Comparison of ENCODE assay signal across 19 cellular contexts in the genomic region with DNA sequence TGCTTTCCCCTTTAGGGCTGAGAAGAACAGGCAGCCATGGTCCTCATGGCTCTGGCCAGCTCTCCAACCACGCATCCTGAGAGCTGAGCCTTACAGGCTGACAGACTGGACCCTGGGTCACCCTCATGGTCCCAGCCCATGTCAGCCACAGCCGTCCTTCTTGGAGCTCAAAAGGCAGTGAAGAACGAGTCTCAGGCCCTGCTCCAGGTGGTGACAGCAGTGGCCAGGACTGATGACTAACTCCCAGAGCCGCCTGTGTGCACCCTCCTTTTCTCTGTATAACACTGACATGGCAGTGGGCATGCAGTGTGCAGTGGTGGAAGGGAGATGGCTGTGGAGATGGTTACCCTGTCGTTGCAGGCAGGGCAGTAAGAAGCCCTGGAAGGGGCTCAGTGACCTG. TPM values are rescaled to one million over a fixed set of nuclear protein-coding genes. Genes with fewer than 3 reads are reported as not detected.
A peak's percentile ranks its signal among the peaks of the same experiment; 100 is the strongest.
DNase-seq lines count a peak whose midpoint lies in the region; ATAC-seq, FAIRE-seq and TF ChIP-seq lines count a peak whose summit lies in the region.
"Had no signal": no experiment of that assay in that cellular context is flagged by ENCODE, and none has a peak within 500 bp of the region (broad histone marks: within the 10 kb centered on the region; RNA-seq: fewer than 3 reads in every experiment).

No MANE protein-coding gene starts in this region.

- no peak for TF ChIP-seq EP300 in SK-N-SH (IDR thresholded peaks at IDR 0.05; ENCODE audit: borderline replicate concordance in 1 of 2, low read depth in 1 of 2, low read length in 1 of 2)
- no peak for TF ChIP-seq EP300 in HepG2 (IDR thresholded peaks at IDR 0.05; ENCODE audit: low read depth in 2 of 2, low read length in 2 of 2)
- no peak for TF ChIP-seq EP300 in HepG2 (CRISPR knock-in tag; IDR thresholded peaks at IDR 0.05; ENCODE audit: borderline replicate concordance)
- no peak for TF ChIP-seq EP300 in sigmoid colon (IDR thresholded peaks at IDR 0.05)

- peaks cover 78% of the 10 kb centered on the region for H3K27me3 Mint-ChIP-seq in Calu3 (ENCODE audit: unreplicated experiment)

- WGBS in SK-N-SH (ENCODE audit: low lambda C conversion rate) = 38% methylated on average over 4 of the region's 5 CpGs
- WGBS in HepG2 (ENCODE audit: low lambda C conversion rate) = 60% methylated on average over 1 of the region's 5 CpGs
- WGBS in right lobe of liver (ENCODE audit: insufficient coverage, low coverage, low lambda C conversion rate, missing lambda C conversion rate) = 17% methylated on average over 1 of the region's 5 CpGs
- WGBS in sigmoid colon, 2 donors = 46 to 83% methylated on average over 5 of the region's 5 CpGs

- H4K20me1 ChIP-seq in SK-N-SH (ENCODE audit: insufficient read depth) (no peaks in the 10 kb centered on the region), HepG2 (ENCODE audit: insufficient read depth, low read length) (no peaks in the 10 kb centered on the region)

- H3K4me3 ChIP-seq in SK-N-SH (ENCODE audit: low read depth in 2 of 2, low read length in 1 of 2) (no peak overlapping the region), HepG2 (replicated peaks in 1 of 3; ENCODE audit: insufficient read depth in 1 of 3, low read depth in 2 of 3, low read length in 3 of 3) (no peak overlapping the region; a peak in 1 of 6 replicates), right lobe of liver (no peak overlapping the region), HEK293 (ENCODE audit: low read depth, low read length) (no peak overlapping the region), sigmoid colon (no peak overlapping the region)
- H3K4me3 ChIP-seq: A549, GM23338 had no signal

- H2AFZ ChIP-seq in SK-N-SH (ENCODE audit: low read depth) = no peak overlapping the region
- H2AFZ ChIP-seq in HepG2 (ENCODE audit: low read length) = no peak overlapping the region
- H2AFZ ChIP-seq: GM23338 had no signal

- H3K9ac ChIP-seq in SK-N-SH (no peak overlapping the region), HepG2 (ENCODE audit: insufficient read depth, low read depth, low read length) (no peak overlapping the region)

- H3K9me3 ChIP-seq in SK-N-SH (no peaks in the 10 kb centered on the region), HepG2 (ENCODE audit: low read length) (no peaks in the 10 kb centered on the region), right lobe of liver (no peaks in the 10 kb centered on the region), HEK293 (ENCODE audit: control insufficient read depth, insufficient read depth, low read depth, low read length) (no peaks in the 10 kb centered on the region), sigmoid colon (no peaks in the 10 kb centered on the region)
- H3K9me3 ChIP-seq: A549 had no signal

- H3K36me3 ChIP-seq in SK-N-SH (replicated peaks in 1 of 2; ENCODE audit: control insufficient read depth in 1 of 2, insufficient read depth in 2 of 2, low read length in 1 of 2) (no peaks in the 10 kb centered on the region), HepG2 (replicated peaks in 1 of 2; ENCODE audit: control insufficient read depth in 1 of 2, insufficient read depth in 2 of 2, low read length in 2 of 2) (no peaks in the 10 kb centered on the region), right lobe of liver (no peaks in the 10 kb centered on the region), HEK293 (ENCODE audit: control insufficient read depth in 2 of 2, insufficient read depth in 1 of 2, low read length in 2 of 2) (no peaks in the 10 kb centered on the region), sigmoid colon (no peaks in the 10 kb centered on the region)

- no peaks in the 10 kb centered on the region for H3K4me1 Mint-ChIP-seq in Calu3 (ENCODE audit: low read depth, unreplicated experiment)

- no peak for FAIRE-seq in HepG2 (lab: Jason Lieb, UNC)
- FAIRE-seq: H54, HTR-8/SVneo had no signal

- H3K27me3 ChIP-seq in SK-N-SH (ENCODE audit: insufficient read depth) (peaks cover 50% of the 10 kb centered on the region), HepG2 (ENCODE audit: control insufficient read depth in 1 of 2, insufficient read depth in 2 of 2, low read length in 2 of 2) (no peaks in the 10 kb centered on the region), right lobe of liver (no peaks in the 10 kb centered on the region), sigmoid colon (peaks cover 5 to 9% (median 6%) of the 10 kb centered on the region in 3 donors)

- H3K27ac ChIP-seq in SK-N-SH (ENCODE audit: low read depth in 2 of 2, low read length in 1 of 2) (no peak overlapping the region), HepG2 (ENCODE audit: extremely low read length, insufficient read depth, low read length) (no peak overlapping the region), right lobe of liver (no peak overlapping the region), HEK293 (ENCODE audit: extremely low read depth, low read depth, low read length) (no peak overlapping the region), sigmoid colon (no peak overlapping the region)
- H3K27ac ChIP-seq: 22Rv1, A549 had no signal

- no peak overlapping the region for H3K4me3 Mint-ChIP-seq in Calu3 (ENCODE audit: low read depth, unreplicated experiment)
- H3K4me3 Mint-ChIP-seq: CD8-positive, alpha-beta T cell; GM23338; HFFc6 had no signal

- CTCF ChIA-PET in SK-N-SH (lab: Yijun Ruan, JAX) = interaction anchor here (0.7 to 1.8 kb wide), 8 partner anchors 8 to 82 kb away, joined by 3 to 10 read pairs (median 5); no protein-coding TSS in a partner anchor
- CTCF ChIA-PET in HepG2 (lab: Yijun Ruan, JAX; ENCODE audit: low intra/inter-chr PET ratio, low total read pairs) = interaction anchor here (1.1 to 3.1 kb wide), 3 partner anchors 12 to 27 kb away, joined by 4 to 21 read pairs (median 5); no protein-coding TSS in a partner anchor
- CTCF ChIA-PET in HEK293 (lab: Yijun Ruan, JAX) = interaction anchor here (1.0 to 3.0 kb wide), 15 partner anchors 8 to 81 kb away, joined by 3 to 21 read pairs (median 6); partner anchors contain the start of gene CCNQ
- CTCF ChIA-PET in Calu3 (lab: Charles Lee) = interaction anchor here (0.8 to 2.1 kb wide), 5 partner anchors 8 to 97 kb away, joined by 3 to 6 read pairs (median 5); partner anchors contain the start of gene CCNQ

- H3K79me2 ChIP-seq in SK-N-SH (ENCODE audit: insufficient read depth) = no peaks in the 10 kb centered on the region
- H3K79me2 ChIP-seq in HepG2 (ENCODE audit: insufficient read depth, low read length) = no peaks in the 10 kb centered on the region

- ATAC-seq in SK-N-SH treated with all-trans-retinoic acid at 6 μM for 48 hours (no peak), HepG2 (peak; percentile 2; the same call in 1 of the 3 replicates), right lobe of liver (no peak)

- DNase-seq in SK-N-SH (peak; percentile 12), HepG2 (ENCODE audit: low spot score) (no peak), right lobe of liver (no peak), sigmoid colon (peak; percentile 40), HuH-7.5 (ENCODE audit: low spot score) (no peak), Calu3 (no peak)
- DNase-seq: CD8-positive, alpha-beta T cell; DMS79; GDM1; HCEC 1CT had no signal

- TF ChIP-seq CTCF in SK-N-SH (IDR thresholded peaks at IDR 0.05) = no peak
- TF ChIP-seq CTCF in HepG2 (CRISPR knock-in tag; IDR thresholded peaks at IDR 0.05) = no peak
- no peak for TF ChIP-seq CTCF in right lobe of liver (IDR thresholded peaks at IDR 0.05)
- no peak for TF ChIP-seq CTCF in HEK293 (tag by site-specific recombination; IDR thresholded peaks at IDR 0.05)
- TF ChIP-seq CTCF in sigmoid colon (IDR thresholded peaks at IDR 0.05) = no peak
- no peak for TF ChIP-seq CTCF in Calu3 (IDR thresholded peaks at IDR 0.05; ENCODE audit: unreplicated experiment)

- no TSS peak for BruUV-seq in HepG2 (replicated peaks; lab: Mats Ljungman, UMichigan)
- BruUV-seq in Calu3 (replicated peaks; lab: Mats Ljungman, UMichigan) = no TSS peak

- H3K36me3 Mint-ChIP-seq in Calu3 (ENCODE audit: insufficient read depth, unreplicated experiment) = no peaks in the 10 kb centered on the region
- H3K36me3 Mint-ChIP-seq: CD8-positive, alpha-beta T cell had no signal

- no peak overlapping the region for H3K27ac Mint-ChIP-seq in Calu3 (ENCODE audit: unreplicated experiment)
- H3K27ac Mint-ChIP-seq: CD8-positive, alpha-beta T cell; GM23338; HFFc6 had no signal

- TF ChIP-seq RAD21 in SK-N-SH (IDR thresholded peaks at IDR 0.05; ENCODE audit: low read length) = no peak
- TF ChIP-seq RAD21 in HepG2 (CRISPR knock-in tag; IDR thresholded peaks at IDR 0.05) = no peak

- no peaks in the 10 kb centered on the region for H3K9me2 ChIP-seq in SK-N-SH

- H3F3A ChIP-seq in SK-N-SH (replicated peaks; ENCODE audit: insufficient read depth) = no peaks in the 10 kb centered on the region

- in situ Hi-C loops in HepG2 (cut with HindIII; ENCODE audit: extremely low pct_ligation_motif_present, low pct_unique_long_range_greater_than_20kb) = no loop called here

- TF ChIP-seq POLR2A in HepG2 (IDR thresholded peaks at IDR 0.05; ENCODE audit: insufficient read depth in 1 of 2, low read depth in 2 of 2, low read length in 2 of 2) = no peak
- TF ChIP-seq POLR2A in right lobe of liver (IDR thresholded peaks at IDR 0.05) = no peak
- no peak for TF ChIP-seq POLR2A in sigmoid colon (IDR thresholded peaks at IDR 0.05)

- peaks cover 0 to 22% of the 10 kb centered on the region in 2 experiments; a peak in 1 of 4 replicates for H3K4me1 ChIP-seq in SK-N-SH (ENCODE audit: control insufficient read depth in 1 of 2, insufficient read depth in 2 of 2, low read depth in 1 of 2, low read length in 1 of 2)
- peaks cover 75% of the 10 kb centered on the region for H3K4me1 ChIP-seq in HepG2 (ENCODE audit: insufficient read depth, low read length)
- no peaks in the 10 kb centered on the region for H3K4me1 ChIP-seq in right lobe of liver
- H3K4me1 ChIP-seq in HEK293 (ENCODE audit: control insufficient read depth, insufficient read depth, low read length) = no peaks in the 10 kb centered on the region
- H3K4me1 ChIP-seq in sigmoid colon = peaks cover 0 to 2% (median 0%) of the 10 kb centered on the region in 4 donors

- intact Hi-C loops in HepG2 (cut with micrococcal nuclease; ENCODE audit: unreplicated experiment) (loop anchor here (2.0 kb wide), 1 partner anchor 14 kb away; no protein-coding TSS in a partner anchor), right lobe of liver (cut with DNase I) (no loop called here), sigmoid colon (cut with DNase I) (no loop called here), Calu3 (cut with micrococcal nuclease; ENCODE audit: unreplicated experiment) (no loop called here)

- POLR2A ChIA-PET in SK-N-SH (lab: Yijun Ruan, JAX) (no interaction called here), HepG2 (lab: Yijun Ruan, JAX) (interaction anchor here (1.6 to 4.2 kb wide), 4 partner anchors 11 to 37 kb away, joined by 4 to 156 read pairs (median 42); partner anchors contain the start of gene DUSP9), HEK293 (lab: Yijun Ruan, JAX) (no interaction called here)

- H3K9me3 Mint-ChIP-seq in Calu3 (ENCODE audit: low read depth, unreplicated experiment) = no peaks in the 10 kb centered on the region
- H3K9me3 Mint-ChIP-seq: CD8-positive, alpha-beta T cell; GM23338; HFFc6 had no signal

- H3K4me2 ChIP-seq in SK-N-SH (no peak overlapping the region), HepG2 (ENCODE audit: low read depth, low read length) (no peak overlapping the region; the same call in 1 of the 2 replicates)
- H3K4me2 ChIP-seq: A549, GM23338 had no signal

RNA-seq across cellular contexts. Expression of gene DUSP9, which starts 10.3 kb away (rescaled TPM):
- 0.05 and 0.08 TPM in 2 replicates for polyA plus RNA-seq in SK-N-SH (2012; rRNA removed)
- polyA plus RNA-seq in SK-N-SH (2012; cell fraction: cytosol; rRNA removed) = 0.04 and 0.07 TPM in 2 replicates
- polyA plus RNA-seq in SK-N-SH (2012; cell fraction: nucleus; rRNA removed) = 0.06 TPM in 1 of 2 replicates, not detected in the other
- total RNA-seq in HepG2 (2016; rRNA removed; fragmentation: Illumina TruSeq; extraction: Trizol) = 357 and 435 TPM in 2 replicates
- 183 and 202 TPM in 2 replicates for total RNA-seq in HepG2 (2016; cell fraction: cytosol; rRNA removed; fragmentation: Illumina TruSeq; extraction: Trizol; ENCODE audit: low read depth)
- total RNA-seq in HepG2 (2016; cell fraction: insoluble cytoplasmic fraction; rRNA removed; fragmentation: Illumina TruSeq; extraction: Trizol) = 332 and 447 TPM in 2 replicates
- 386 and 448 TPM in 2 replicates for total RNA-seq in HepG2 (2016; cell fraction: membrane; rRNA removed; fragmentation: Illumina TruSeq; extraction: Trizol)
- 159 and 193 TPM in 2 replicates for total RNA-seq in HepG2 (2016; cell fraction: nucleus; rRNA removed; fragmentation: Illumina TruSeq; extraction: Trizol)
- 235 and 335 TPM in 2 replicates for polyA plus RNA-seq in HepG2 (2011; rRNA removed)
- polyA plus RNA-seq in HepG2 (2011; cell fraction: cytosol; rRNA removed) = 239 and 294 TPM in 2 replicates
- 263 and 279 TPM in 2 replicates for polyA plus RNA-seq in HepG2 (2011; cell fraction: nucleus; rRNA removed)
- polyA plus RNA-seq in HepG2 (2012) = 173 and 253 TPM in 2 replicates
- polyA plus RNA-seq in HepG2 (2016; cell fraction: cytosol; fragmentation: Illumina TruSeq; extraction: Trizol; ENCODE audit: low read depth) = 162 and 174 TPM in 2 replicates
- 322 and 341 TPM in 2 replicates for polyA plus RNA-seq in HepG2 (2016; cell fraction: insoluble cytoplasmic fraction; fragmentation: Illumina TruSeq; extraction: Trizol; ENCODE audit: low read depth)
- 301 and 303 TPM in 2 replicates for polyA plus RNA-seq in HepG2 (2016; cell fraction: membrane; fragmentation: Illumina TruSeq; extraction: Trizol; ENCODE audit: low read depth)
- 275 and 284 TPM in 2 replicates for polyA plus RNA-seq in HepG2 (2016; cell fraction: nucleus; fragmentation: Illumina TruSeq; extraction: Trizol; ENCODE audit: insufficient read depth, low read depth)
- 22.4 and 433 TPM in 2 replicates for polyA minus RNA-seq in HepG2 (2011; rRNA and poly(A)+ RNA removed; ENCODE audit: low replicate concordance)
- polyA minus RNA-seq in HepG2 (2011; cell fraction: cytosol; rRNA and poly(A)+ RNA removed) = 192 and 199 TPM in 2 replicates
- polyA minus RNA-seq in HepG2 (2011; cell fraction: nucleus; rRNA and poly(A)+ RNA removed) = 54.5 and 60.7 TPM in 2 replicates
- total RNA-seq in right lobe of liver = 1 to 10 TPM in 2 of 6 experiments, under 1 TPM in 4; 0.33 to 3.9 (median 0.69) TPM
- total RNA-seq in sigmoid colon = not detected
- polyA plus RNA-seq in sigmoid colon = under 1 TPM in 1 of 3 donors, not detected in 2; 0.06 TPM
- 0.19 and 0.27 TPM in 2 replicates for total RNA-seq in Calu3 (2022)
- total RNA-seq: CD8-positive, alpha-beta T cell; HFFc6 had no signal

RNA-seq across cellular contexts. Expression of gene PNCK, which starts 36.9 kb away (rescaled TPM):
- polyA plus RNA-seq in SK-N-SH (2012; rRNA removed) (1.2 and 2.5 TPM in 2 replicates), HepG2 (2011; rRNA removed) (33.1 and 55.3 TPM in 2 replicates), sigmoid colon (1 to 10 TPM in 1 of 3 donors, not detected in 2; 4.6 TPM)
- polyA plus RNA-seq in SK-N-SH (2012; cell fraction: cytosol; rRNA removed) = 0.44 and 0.64 TPM in 2 replicates
- 12.7 and 15.1 TPM in 2 replicates for polyA plus RNA-seq in SK-N-SH (2012; cell fraction: nucleus; rRNA removed)
- total RNA-seq in HepG2 (2016; rRNA removed; fragmentation: Illumina TruSeq; extraction: Trizol) (not detected in 2 replicates), right lobe of liver (under 1 TPM in 1 of 6 experiments, not detected in 5; 0.86 TPM), sigmoid colon (100 to 1,000 TPM in 1 of 4 donors, 10 to 100 TPM in 3; 33.9 to 135 (median 64.2) TPM), Calu3 (2022) (1.1 TPM in 1 of 2 replicates, not detected in the other)
- total RNA-seq in HepG2 (2016; cell fraction: cytosol; rRNA removed; fragmentation: Illumina TruSeq; extraction: Trizol; ENCODE audit: low read depth) = not detected in 2 replicates
- total RNA-seq in HepG2 (2016; cell fraction: insoluble cytoplasmic fraction; rRNA removed; fragmentation: Illumina TruSeq; extraction: Trizol) = not detected in 2 replicates
- not detected in 2 replicates for total RNA-seq in HepG2 (2016; cell fraction: membrane; rRNA removed; fragmentation: Illumina TruSeq; extraction: Trizol)
- not detected in 2 replicates for total RNA-seq in HepG2 (2016; cell fraction: nucleus; rRNA removed; fragmentation: Illumina TruSeq; extraction: Trizol)
- polyA plus RNA-seq in HepG2 (2011; cell fraction: cytosol; rRNA removed) = 25.3 and 25.4 TPM in 2 replicates
- polyA plus RNA-seq in HepG2 (2011; cell fraction: nucleus; rRNA removed) = 294 and 322 TPM in 2 replicates
- 32.4 and 45.3 TPM in 2 replicates for polyA plus RNA-seq in HepG2 (2012)
- polyA plus RNA-seq in HepG2 (2016; cell fraction: cytosol; fragmentation: Illumina TruSeq; extraction: Trizol; ENCODE audit: low read depth) = 0.12 TPM in 1 of 2 replicates, not detected in the other
- polyA plus RNA-seq in HepG2 (2016; cell fraction: insoluble cytoplasmic fraction; fragmentation: Illumina TruSeq; extraction: Trizol; ENCODE audit: low read depth) = not detected in 2 replicates
- not detected in 2 replicates for polyA plus RNA-seq in HepG2 (2016; cell fraction: membrane; fragmentation: Illumina TruSeq; extraction: Trizol; ENCODE audit: low read depth)
- 1.2 TPM in 1 of 2 replicates, not detected in the other for polyA plus RNA-seq in HepG2 (2016; cell fraction: nucleus; fragmentation: Illumina TruSeq; extraction: Trizol; ENCODE audit: insufficient read depth, low read depth)
- 0.91 and 21.5 TPM in 2 replicates for polyA minus RNA-seq in HepG2 (2011; rRNA and poly(A)+ RNA removed; ENCODE audit: low replicate concordance)
- polyA minus RNA-seq in HepG2 (2011; cell fraction: cytosol; rRNA and poly(A)+ RNA removed) = 8.9 and 13.2 TPM in 2 replicates
- polyA minus RNA-seq in HepG2 (2011; cell fraction: nucleus; rRNA and poly(A)+ RNA removed) = 42.2 and 53.6 TPM in 2 replicates
- total RNA-seq: Daoy had no signal

RNA-seq across cellular contexts. Expression of gene CCNQ, which starts 37.8 kb away (rescaled TPM):
- 44.5 and 45.3 TPM in 2 replicates for polyA plus RNA-seq in SK-N-SH (2012; rRNA removed)
- 29.3 and 41.5 TPM in 2 replicates for polyA plus RNA-seq in SK-N-SH (2012; cell fraction: cytosol; rRNA removed)
- 24.8 and 34.7 TPM in 2 replicates for polyA plus RNA-seq in SK-N-SH (2012; cell fraction: nucleus; rRNA removed)
- total RNA-seq in HepG2 (2016; rRNA removed; fragmentation: Illumina TruSeq; extraction: Trizol) = 23.7 and 25.5 TPM in 2 replicates
- 68.7 and 75.5 TPM in 2 replicates for total RNA-seq in HepG2 (2016; cell fraction: cytosol; rRNA removed; fragmentation: Illumina TruSeq; extraction: Trizol; ENCODE audit: low read depth)
- total RNA-seq in HepG2 (2016; cell fraction: insoluble cytoplasmic fraction; rRNA removed; fragmentation: Illumina TruSeq; extraction: Trizol) = 21.1 and 24.5 TPM in 2 replicates
- 70.2 and 79.6 TPM in 2 replicates for total RNA-seq in HepG2 (2016; cell fraction: membrane; rRNA removed; fragmentation: Illumina TruSeq; extraction: Trizol)
- 9.8 and 13.2 TPM in 2 replicates for total RNA-seq in HepG2 (2016; cell fraction: nucleus; rRNA removed; fragmentation: Illumina TruSeq; extraction: Trizol)
- 15.0 and 22.0 TPM in 2 replicates for polyA plus RNA-seq in HepG2 (2011; rRNA removed)
- polyA plus RNA-seq in HepG2 (2011; cell fraction: cytosol; rRNA removed) = 21.9 and 25.7 TPM in 2 replicates
- polyA plus RNA-seq in HepG2 (2011; cell fraction: nucleus; rRNA removed) = 11.2 and 14.5 TPM in 2 replicates
- polyA plus RNA-seq in HepG2 (2012) = 8.9 and 11.1 TPM in 2 replicates
- polyA plus RNA-seq in HepG2 (2016; cell fraction: cytosol; fragmentation: Illumina TruSeq; extraction: Trizol; ENCODE audit: low read depth) = 68.9 and 82.0 TPM in 2 replicates
- 20.1 and 20.6 TPM in 2 replicates for polyA plus RNA-seq in HepG2 (2016; cell fraction: insoluble cytoplasmic fraction; fragmentation: Illumina TruSeq; extraction: Trizol; ENCODE audit: low read depth)
- 55.1 and 67.3 TPM in 2 replicates for polyA plus RNA-seq in HepG2 (2016; cell fraction: membrane; fragmentation: Illumina TruSeq; extraction: Trizol; ENCODE audit: low read depth)
- polyA plus RNA-seq in HepG2 (2016; cell fraction: nucleus; fragmentation: Illumina TruSeq; extraction: Trizol; ENCODE audit: insufficient read depth, low read depth) = 15.0 and 20.6 TPM in 2 replicates
- polyA minus RNA-seq in HepG2 (2011; rRNA and poly(A)+ RNA removed; ENCODE audit: low replicate concordance) = 19.4 and 43.5 TPM in 2 replicates
- polyA minus RNA-seq in HepG2 (2011; cell fraction: cytosol; rRNA and poly(A)+ RNA removed) = 6.7 and 9.8 TPM in 2 replicates
- polyA minus RNA-seq in HepG2 (2011; cell fraction: nucleus; rRNA and poly(A)+ RNA removed) = 5.4 and 6.1 TPM in 2 replicates
- total RNA-seq in right lobe of liver = 10 to 100 TPM in 2 of 6 experiments, 1 to 10 TPM in 4; 5.6 to 14.0 (median 7.5) TPM
- total RNA-seq in sigmoid colon = 10 to 100 TPM; 31.8 to 49.0 (median 39.9) TPM
- polyA plus RNA-seq in sigmoid colon = 10 to 100 TPM; 36.7 to 40.8 (median 37.9) TPM
- 17.8 and 18.9 TPM in 2 replicates for total RNA-seq in Calu3 (2022)

RNA-seq across cellular contexts. Expression of gene SLC6A8, which starts 51.0 kb away (rescaled TPM):
- polyA plus RNA-seq in SK-N-SH (2012; rRNA removed) = 22.3 and 30.8 TPM in 2 replicates
- polyA plus RNA-seq in SK-N-SH (2012; cell fraction: cytosol; rRNA removed) = 14.8 and 24.2 TPM in 2 replicates
- polyA plus RNA-seq in SK-N-SH (2012; cell fraction: nucleus; rRNA removed) = 64.5 and 67.9 TPM in 2 replicates
- 9.0 and 13.9 TPM in 2 replicates for total RNA-seq in HepG2 (2016; rRNA removed; fragmentation: Illumina TruSeq; extraction: Trizol)
- 5.6 and 6.3 TPM in 2 replicates for total RNA-seq in HepG2 (2016; cell fraction: cytosol; rRNA removed; fragmentation: Illumina TruSeq; extraction: Trizol; ENCODE audit: low read depth)
- 8.6 and 16.2 TPM in 2 replicates for total RNA-seq in HepG2 (2016; cell fraction: insoluble cytoplasmic fraction; rRNA removed; fragmentation: Illumina TruSeq; extraction: Trizol)
- total RNA-seq in HepG2 (2016; cell fraction: membrane; rRNA removed; fragmentation: Illumina TruSeq; extraction: Trizol) = 22.0 and 22.3 TPM in 2 replicates
- 11.0 and 18.5 TPM in 2 replicates for total RNA-seq in HepG2 (2016; cell fraction: nucleus; rRNA removed; fragmentation: Illumina TruSeq; extraction: Trizol)
- polyA plus RNA-seq in HepG2 (2011; rRNA removed) = 176 and 264 TPM in 2 replicates
- polyA plus RNA-seq in HepG2 (2011; cell fraction: cytosol; rRNA removed) = 196 and 214 TPM in 2 replicates
- polyA plus RNA-seq in HepG2 (2011; cell fraction: nucleus; rRNA removed) = 723 and 745 TPM in 2 replicates
- polyA plus RNA-seq in HepG2 (2012) = 356 and 405 TPM in 2 replicates
- 10.4 and 12.7 TPM in 2 replicates for polyA plus RNA-seq in HepG2 (2016; cell fraction: cytosol; fragmentation: Illumina TruSeq; extraction: Trizol; ENCODE audit: low read depth)
- polyA plus RNA-seq in HepG2 (2016; cell fraction: insoluble cytoplasmic fraction; fragmentation: Illumina TruSeq; extraction: Trizol; ENCODE audit: low read depth) = 19.8 and 27.0 TPM in 2 replicates
- polyA plus RNA-seq in HepG2 (2016; cell fraction: membrane; fragmentation: Illumina TruSeq; extraction: Trizol; ENCODE audit: low read depth) = 35.0 and 35.9 TPM in 2 replicates
- 58.3 and 60.5 TPM in 2 replicates for polyA plus RNA-seq in HepG2 (2016; cell fraction: nucleus; fragmentation: Illumina TruSeq; extraction: Trizol; ENCODE audit: insufficient read depth, low read depth)
- 85.4 and 544 TPM in 2 replicates for polyA minus RNA-seq in HepG2 (2011; rRNA and poly(A)+ RNA removed; ENCODE audit: low replicate concordance)
- 145 and 181 TPM in 2 replicates for polyA minus RNA-seq in HepG2 (2011; cell fraction: cytosol; rRNA and poly(A)+ RNA removed)
- polyA minus RNA-seq in HepG2 (2011; cell fraction: nucleus; rRNA and poly(A)+ RNA removed) = 106 and 150 TPM in 2 replicates
- total RNA-seq in right lobe of liver = 1 to 10 TPM; 1.6 to 9.2 (median 2.9) TPM
- 10 to 100 TPM; 31.9 to 60.7 (median 35.1) TPM for total RNA-seq in sigmoid colon
- 100 to 1,000 TPM in 1 of 3 donors, 10 to 100 TPM in 2; 67.9 to 158 (median 70.5) TPM for polyA plus RNA-seq in sigmoid colon
- 24.6 and 27.4 TPM in 2 replicates for total RNA-seq in Calu3 (2022)

Comparison
In these comparisons a context has a peak if more than half of its experiments do, and no peak if none do; other contexts are left out.
1. RNA of gene DUSP9, which starts 10.3 kb away (total RNA-seq): 159 to 448 TPM in HepG2; 0.33 to 3.9 TPM in right lobe of liver, 0.19 to 0.27 TPM in Calu3 and not detected in sigmoid colon; every median in the first group is over 10 times any median in the second.
2. DNase-seq: peak in SK-N-SH (single experiment) and sigmoid colon (single experiment); none in HepG2 (single experiment), right lobe of liver (0 of 3), HuH-7.5 (single experiment) and Calu3 (single experiment).
3. RNA of gene PNCK, which starts 36.9 kb away (total RNA-seq): 33.9 to 135 TPM in sigmoid colon; 1.1 TPM in Calu3, not detected in HepG2 and 0.86 TPM in right lobe of liver; every median in the first group is over 10 times any median in the second.